ENCODE assay signal across 11 cellular contexts in genomic region chr19:32351807-32352630, GRCh38. TPM values are rescaled to one million over a fixed set of nuclear protein-coding genes. Genes with fewer than 3 reads are reported as not detected.
A peak's percentile ranks its signal among the peaks of the same experiment; 100 is the strongest.
DNase-seq lines count a peak whose midpoint lies in the region; ATAC-seq and TF ChIP-seq lines count a peak whose summit lies in the region.
"Had no signal": no experiment of that assay in that cellular context is flagged by ENCODE, and none has a peak within 500 bp of the region (broad histone marks: within the 10 kb centered on the region; RNA-seq: fewer than 3 reads in every experiment).

No MANE protein-coding gene starts in this region.

- no peak overlapping the region for H2BK12ac ChIP-seq in mesenchymal stem cell (ENCODE audit: low read length in 2 of 2)

- H3K4me3 ChIP-seq in BJ (ENCODE audit: low read depth, low read length): no peak overlapping the region
- peak overlapping the region in 1 of 2 experiments; percentile 26 for H3K4me3 ChIP-seq in mesenchymal stem cell (ENCODE audit: insufficient read depth in 1 of 2, low read depth in 1 of 2, low read length in 2 of 2)
- H3K4me3 ChIP-seq: lung had no signal

- H2BK15ac ChIP-seq in mesenchymal stem cell (ENCODE audit: low read depth, poor library complexity, severe bottlenecking): no peak overlapping the region

- H2AFZ ChIP-seq in mesenchymal stem cell (ENCODE audit: low read depth, low read length): no peak overlapping the region

- peaks cover 3% of the 10 kb centered on the region for H3K4me1 ChIP-seq in mesenchymal stem cell (ENCODE audit: control insufficient read depth, insufficient read depth, low read depth, low read length)

- no peaks in the 10 kb centered on the region for H3K9me3 ChIP-seq in mesenchymal stem cell (ENCODE audit: control insufficient read depth, low read length)

- H3K9ac ChIP-seq in mesenchymal stem cell (ENCODE audit: low read length): peak overlapping the region; percentile 61

- no peak overlapping the region for H4K91ac ChIP-seq in mesenchymal stem cell (ENCODE audit: low read length)

- CTCF ChIA-PET in BJ (lab: Yijun Ruan, JAX): interaction anchor here (0.6 to 1.3 kb wide), 3 partner anchors 12 to 298 kb away, joined by 3 to 6 read pairs (median 4); no protein-coding TSS in a partner anchor

- H3K18ac ChIP-seq in mesenchymal stem cell (ENCODE audit: low read depth in 1 of 2, low read length in 2 of 2): no peak overlapping the region

- no peak for TF ChIP-seq CTCF in BJ (IDR thresholded peaks at IDR 0.05; ENCODE audit: insufficient read depth, low read depth, low read length)

- ATAC-seq in activated naive CD8-positive, alpha-beta T cell treated with anti-CD3 and anti-CD28 coated beads, Interleukin-2, amount 10 ng/mL, durations not matched to agents 7 days and 5 days (ENCODE audit: low read depth): no peak
- no peak for ATAC-seq in HG03097 (IDR thresholded peaks at IDR 0.05; ENCODE audit: low FRiP score, unreplicated experiment)
- no peak for ATAC-seq in HG03469 (IDR thresholded peaks at IDR 0.05; ENCODE audit: unreplicated experiment)
- no peak for ATAC-seq in stimulated activated naive CD8-positive, alpha-beta T cell treated with anti-CD3 and anti-CD28 coated beads, Interleukin-15, amount 100 ng/mL, for 72 hours

- POLR2A ChIA-PET in BJ (lab: Charles Lee): no interaction called here
- POLR2A ChIA-PET in activated naive CD8-positive, alpha-beta T cell treated with anti-CD3 and anti-CD28 coated beads, Interleukin-2, amount 10 ng/mL, durations not matched to agents 7 days and 5 days (lab: Charles Lee): no interaction called here

- peaks cover 56% of the 10 kb centered on the region for H3K36me3 Mint-ChIP-seq in activated naive CD8-positive, alpha-beta T cell treated with anti-CD3 and anti-CD28 coated beads, Interleukin-2, amount 10 ng/mL, durations not matched to agents 7 days and 5 days

- peak overlapping the region; percentile 46 for H3K27ac ChIP-seq in mesenchymal stem cell (ENCODE audit: low read length, poor library complexity, severe bottlenecking)

- peak overlapping the region; percentile 13 for H3K4me3 Mint-ChIP-seq in activated naive CD8-positive, alpha-beta T cell treated with anti-CD3 and anti-CD28 coated beads, Interleukin-2, amount 10 ng/mL, durations not matched to agents 7 days and 5 days
- H3K4me3 Mint-ChIP-seq in stimulated activated naive CD8-positive, alpha-beta T cell treated with anti-CD3 and anti-CD28 coated beads, Interleukin-15, amount 100 ng/mL, for 72 hours: no peak overlapping the region

- no peak overlapping the region for H3K4ac ChIP-seq in mesenchymal stem cell (ENCODE audit: low read depth in 1 of 2, low read length in 2 of 2)

- H3K23ac ChIP-seq in mesenchymal stem cell (ENCODE audit: low read length in 2 of 2): no peak overlapping the region

- no peak overlapping the region for H4K8ac ChIP-seq in mesenchymal stem cell (ENCODE audit: low read length)

- H3K4me2 ChIP-seq in mesenchymal stem cell (ENCODE audit: low read length, poor library complexity, severe bottlenecking): no peak overlapping the region

- no peaks in the 10 kb centered on the region for H3K27me3 Mint-ChIP-seq in activated naive CD8-positive, alpha-beta T cell treated with anti-CD3 and anti-CD28 coated beads, Interleukin-2, amount 10 ng/mL, durations not matched to agents 7 days and 5 days
- H3K27me3 Mint-ChIP-seq in stimulated activated naive CD8-positive, alpha-beta T cell treated with anti-CD3 and anti-CD28 coated beads, Interleukin-15, amount 100 ng/mL, for 72 hours: no peaks in the 10 kb centered on the region

- no peak overlapping the region for H2BK120ac ChIP-seq in mesenchymal stem cell (ENCODE audit: low read depth, low read length)

- WGBS in mesenchymal stem cell: 100% methylated on average over 1 of the region's 2 CpGs

- H3K14ac ChIP-seq in mesenchymal stem cell (ENCODE audit: low read length in 2 of 2): no peak overlapping the region

- peaks cover 3% of the 10 kb centered on the region for H3K9me3 Mint-ChIP-seq in activated naive CD8-positive, alpha-beta T cell treated with anti-CD3 and anti-CD28 coated beads, Interleukin-2, amount 10 ng/mL, durations not matched to agents 7 days and 5 days
- H3K9me3 Mint-ChIP-seq in stimulated activated naive CD8-positive, alpha-beta T cell treated with anti-CD3 and anti-CD28 coated beads, Interleukin-15, amount 100 ng/mL, for 72 hours: no peaks in the 10 kb centered on the region

- peaks cover 38% of the 10 kb centered on the region for H3K4me1 Mint-ChIP-seq in activated naive CD8-positive, alpha-beta T cell treated with anti-CD3 and anti-CD28 coated beads, Interleukin-2, amount 10 ng/mL, durations not matched to agents 7 days and 5 days
- peaks cover 62% of the 10 kb centered on the region for H3K4me1 Mint-ChIP-seq in stimulated activated naive CD8-positive, alpha-beta T cell treated with anti-CD3 and anti-CD28 coated beads, Interleukin-15, amount 100 ng/mL, for 72 hours

- peaks cover 14% of the 10 kb centered on the region for H3K36me3 ChIP-seq in BJ (ENCODE audit: control insufficient read depth, insufficient read depth, low read length)
- peaks cover 23 to 74% of the 10 kb centered on the region in 2 experiments for H3K36me3 ChIP-seq in mesenchymal stem cell (ENCODE audit: control insufficient read depth in 1 of 2, insufficient read depth in 2 of 2, low read depth in 1 of 2, low read length in 2 of 2)

- H2BK5ac ChIP-seq in mesenchymal stem cell (ENCODE audit: low read depth, low read length, poor library complexity, severe bottlenecking): no peak overlapping the region

- H2AK5ac ChIP-seq in mesenchymal stem cell (ENCODE audit: low read length, severe bottlenecking): no peak overlapping the region

- H3K79me1 ChIP-seq in mesenchymal stem cell (replicated peaks; ENCODE audit: low read length, poor library complexity, severe bottlenecking): peaks cover 33% of the 10 kb centered on the region

- H3K27me3 ChIP-seq in BJ (ENCODE audit: control insufficient read depth, insufficient read depth, low read length) (no peaks in the 10 kb centered on the region), mesenchymal stem cell (ENCODE audit: control insufficient read depth in 1 of 2, insufficient read depth in 1 of 2, low read length in 2 of 2) (no peaks in the 10 kb centered on the region)

- no peak overlapping the region for H3K27ac Mint-ChIP-seq in activated naive CD8-positive, alpha-beta T cell treated with anti-CD3 and anti-CD28 coated beads, Interleukin-2, amount 10 ng/mL, durations not matched to agents 7 days and 5 days
- no peak overlapping the region for H3K27ac Mint-ChIP-seq in stimulated activated naive CD8-positive, alpha-beta T cell treated with anti-CD3 and anti-CD28 coated beads, Interleukin-15, amount 100 ng/mL, for 72 hours

- DNase-seq in BJ (ENCODE audit: low read depth) (peak; percentile 21), Kasumi-1 (lab: John Stamatoyannopoulos, UW) (peak; percentile 35 to 55), mesenchymal stem cell (peak; percentile 61), GDM1 (lab: John Stamatoyannopoulos, UW) (no peak)
- DNase-seq in activated naive CD8-positive, alpha-beta T cell treated with anti-CD3 and anti-CD28 coated beads, Interleukin-2, amount 10 ng/mL, durations not matched to agents 7 days and 5 days: no peak
- no peak for DNase-seq in stimulated activated naive CD8-positive, alpha-beta T cell treated with anti-CD3 and anti-CD28 coated beads, Interleukin-15, amount 100 ng/mL, for 72 hours
- DNase-seq: effector CD4-positive, alpha-beta T cell; stimulated activated CD4-positive, alpha-beta T cell treated with anti-CD3 and anti-CD28 coated beads, Interleukin-2, amount 100 ng/mL, for 48 hours had no signal

RNA-seq across cellular contexts. Expression of gene ZNF507, which starts 6.6 kb away (rescaled TPM):
- 6.7 and 11.5 TPM in 2 replicates for polyA plus RNA-seq in BJ (2011; rRNA removed)
- polyA minus RNA-seq in BJ (2011; rRNA and poly(A)+ RNA removed): 6.9 and 9.4 TPM in 2 replicates
- 10 to 100 TPM; 31.5 to 32.2 TPM for total RNA-seq in activated naive CD8-positive, alpha-beta T cell treated with anti-CD3 and anti-CD28 coated beads, Interleukin-2, amount 10 ng/mL, durations not matched to agents 7 days and 5 days
- 8.9 TPM for polyA plus RNA-seq in mesenchymal stem cell (2013, experiment 1 of 2)
- 8.9 TPM for polyA plus RNA-seq in mesenchymal stem cell (2013, experiment 2 of 2)

RNA-seq across cellular contexts. Expression of gene DPY19L3, which starts 53.6 kb away (rescaled TPM):
- 17.9 and 31.9 TPM in 2 replicates for polyA plus RNA-seq in BJ (2011; rRNA removed)
- polyA minus RNA-seq in BJ (2011; rRNA and poly(A)+ RNA removed): 28.5 and 36.8 TPM in 2 replicates
- total RNA-seq in activated naive CD8-positive, alpha-beta T cell treated with anti-CD3 and anti-CD28 coated beads, Interleukin-2, amount 10 ng/mL, durations not matched to agents 7 days and 5 days: 10 to 100 TPM; 15.7 to 17.5 TPM
- 25.6 TPM for polyA plus RNA-seq in mesenchymal stem cell (2013, experiment 1 of 2)
- polyA plus RNA-seq in mesenchymal stem cell (2013, experiment 2 of 2): 24.9 TPM

Comparison
In these comparisons a context has a peak if more than half of its experiments do, and no peak if none do; other contexts are left out.
1. DNase-seq: peak in BJ (single experiment), Kasumi-1 (2 of 2) and mesenchymal stem cell (single experiment); none in activated naive CD8-positive, alpha-beta T cell treated with anti-CD3 and anti-CD28 coated beads, Interleukin-2, amount 10 ng/mL, durations not matched to agents 7 days and 5 days (single experiment), stimulated activated naive CD8-positive, alpha-beta T cell treated with anti-CD3 and anti-CD28 coated beads, Interleukin-15, amount 100 ng/mL, for 72 hours (0 of 2) and GDM1 (single experiment).